ENCODE assay signal across 25 cellular contexts in the genomic region with DNA sequence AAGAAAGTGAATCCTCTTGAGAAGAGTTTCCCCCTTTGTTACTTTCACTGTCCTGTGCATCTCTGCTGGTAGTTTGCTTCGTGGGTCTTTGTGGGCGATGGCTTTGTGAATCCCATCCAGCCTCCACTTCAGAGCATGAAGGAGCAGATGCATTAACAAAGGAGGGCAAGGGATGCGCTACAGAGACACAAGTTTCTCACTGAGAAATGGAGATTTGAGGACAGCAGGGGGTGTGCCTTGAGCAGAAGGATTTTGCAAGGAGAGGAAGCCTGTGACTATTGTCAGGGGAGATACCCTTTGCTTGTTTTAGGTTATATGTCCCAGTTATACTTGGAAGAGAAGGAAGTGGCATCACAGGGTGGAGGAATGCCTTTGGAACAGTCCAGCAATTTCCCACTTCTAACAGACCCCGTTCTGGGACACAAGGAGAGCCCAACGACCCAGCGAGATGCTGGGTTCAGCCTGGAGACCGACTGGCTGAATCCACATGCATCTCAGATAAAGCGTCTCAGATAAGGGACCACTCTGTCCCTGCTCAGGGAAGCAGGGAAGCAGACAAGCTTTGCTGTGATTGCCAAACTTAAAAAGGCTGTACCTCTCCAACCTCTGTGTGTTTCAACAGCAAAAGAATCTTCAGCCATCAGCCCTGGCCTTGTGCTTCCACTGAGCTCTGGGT.
DNase-seq lines count a peak whose midpoint lies in the region; ATAC-seq and TF ChIP-seq lines count a peak whose summit lies in the region.
"Had no signal": no experiment of that assay in that cellular context is flagged by ENCODE, and none has a peak within 500 bp of the region (broad histone marks: within the 10 kb centered on the region; RNA-seq: fewer than 3 reads in every experiment).

No MANE protein-coding gene starts in this region.

- H2BK5ac ChIP-seq in mesendoderm (ENCODE audit: low read length) = no peak overlapping the region

- TF ChIP-seq CTCF in KMS-11 (conservative IDR thresholded peaks at IDR 0.05; ENCODE audit: low read depth, low read length) (no peak), omental fat pad (IDR thresholded peaks at IDR 0.05) (no peak)

- no peak for DNase-seq in CD4-positive, CD25-positive, alpha-beta regulatory T cell
- DNase-seq in mesendoderm (peak; percentile 89), omental fat pad (ENCODE audit: low spot score) (no peak), NCI-H2029 treated with DMSO at 0.1 percent for 48 hours (lab: John Stamatoyannopoulos, UW) (no peak)
- no peak for DNase-seq in activated CD4-positive, alpha-beta T cell treated with anti-CD3 and anti-CD28 coated beads, Interleukin-2, amount 50 U/mL, for 48 hours
- DNase-seq in stimulated activated CD4-positive, alpha-beta T cell treated with anti-CD3 and anti-CD28 coated beads, Interleukin-15, amount 100 ng/mL, for 24 hours = no peak
- DNase-seq: AML-193, Calu3, GM23248, HFFc6, KBM-7, NCI-H1092 treated with DMSO at 0.1 percent for 48 hours, NCI-H1436, NCI-H187, NCI-H2227 treated with DMSO at 0.1 percent for 48 hours, NCI-H69, SHP77, T-cell had no signal

- H3K4me1 Mint-ChIP-seq in CD4-positive, CD25-positive, alpha-beta regulatory T cell = peaks cover 27 to 71% (median 32%) of the 10 kb centered on the region in 4 donors
- peaks cover 11% of the 10 kb centered on the region for H3K4me1 Mint-ChIP-seq in dendritic cell treated with granulocyte-macrophage colony-stimulating factor and Interleukin-4, amounts not matched to agents 40 ng/mL and 50 ng/mL, for 4 days (ENCODE audit: low read depth)

- H3K4me3 Mint-ChIP-seq in CD4-positive, CD25-positive, alpha-beta regulatory T cell = no peak overlapping the region
- H3K4me3 Mint-ChIP-seq in dendritic cell treated with granulocyte-macrophage colony-stimulating factor and Interleukin-4, amounts not matched to agents 40 ng/mL and 50 ng/mL, for 4 days = no peak overlapping the region
- H3K4me3 Mint-ChIP-seq: HFFc6, T-cell had no signal

- H3K36me3 ChIP-seq in CD4-positive, CD25-positive, alpha-beta regulatory T cell (ENCODE audit: control insufficient read depth, insufficient read depth, low read length) = no peaks in the 10 kb centered on the region
- H3K36me3 ChIP-seq in KMS-11 (ENCODE audit: insufficient read depth) (no peaks in the 10 kb centered on the region), mesendoderm (ENCODE audit: control insufficient read depth, insufficient read depth, low read length) (no peaks in the 10 kb centered on the region)
- H3K36me3 ChIP-seq: HAP-1 had no signal

- peak overlapping the region; percentile 8; the same call in 1 of the 2 replicates for H3K4me2 ChIP-seq in KMS-11
- no peak overlapping the region for H3K4me2 ChIP-seq in mesendoderm (ENCODE audit: low read length)
- H3K4me2 ChIP-seq: A549 had no signal

- no peak overlapping the region for H2BK15ac ChIP-seq in mesendoderm (replicated peaks; ENCODE audit: low read depth)

- peaks cover 23% of the 10 kb centered on the region for H3K4me1 ChIP-seq in CD4-positive, CD25-positive, alpha-beta regulatory T cell (ENCODE audit: control insufficient read depth, insufficient read depth, low read length, poor library complexity, severe bottlenecking)
- H3K4me1 ChIP-seq in KMS-11 (ENCODE audit: low read depth, poor library complexity, severe bottlenecking) = peaks cover 66% of the 10 kb centered on the region
- H3K4me1 ChIP-seq in mesendoderm (ENCODE audit: control insufficient read depth, low read depth, low read length) = peaks cover 8% of the 10 kb centered on the region
- H3K4me1 ChIP-seq: A549, HAP-1 had no signal

- no peaks in the 10 kb centered on the region for H3K27me3 ChIP-seq in CD4-positive, CD25-positive, alpha-beta regulatory T cell (ENCODE audit: control insufficient read depth, insufficient read depth, low read length)
- no peaks in the 10 kb centered on the region for H3K27me3 ChIP-seq in KMS-11 (ENCODE audit: insufficient read depth, low read depth)
- H3K27me3 ChIP-seq in mesendoderm (ENCODE audit: insufficient read depth, low read length, poor library complexity) = no peaks in the 10 kb centered on the region

- H3K27ac Mint-ChIP-seq in CD4-positive, CD25-positive, alpha-beta regulatory T cell = peak overlapping the region in 2 of 3 donors; percentile 51 to 75
- H3K27ac Mint-ChIP-seq in dendritic cell treated with granulocyte-macrophage colony-stimulating factor and Interleukin-4, amounts not matched to agents 40 ng/mL and 50 ng/mL, for 4 days = peak overlapping the region; percentile 15
- H3K27ac Mint-ChIP-seq: HFFc6 had no signal

- WGBS in mesendoderm (ENCODE audit: extremely low coverage, insufficient coverage, low lambda C conversion rate) = no CpG with 5 or more reads among the region's 8 CpGs

- H3K23ac ChIP-seq in mesendoderm (ENCODE audit: low read length) = no peak overlapping the region

- intact Hi-C loops in dendritic cell treated with granulocyte-macrophage colony-stimulating factor and Interleukin-4, amounts not matched to agents 40 ng/mL and 50 ng/mL, for 4 days (cut with micrococcal nuclease) = no loop called here

- no peak overlapping the region for H3K9ac ChIP-seq in KMS-11
- H3K9ac ChIP-seq in mesendoderm (ENCODE audit: low read length) = no peak overlapping the region
- H3K9ac ChIP-seq: GM23248 had no signal

- no peaks in the 10 kb centered on the region for H3K27me3 Mint-ChIP-seq in CD4-positive, CD25-positive, alpha-beta regulatory T cell
- no peaks in the 10 kb centered on the region for H3K27me3 Mint-ChIP-seq in dendritic cell treated with granulocyte-macrophage colony-stimulating factor and Interleukin-4, amounts not matched to agents 40 ng/mL and 50 ng/mL, for 4 days
- H3K27me3 Mint-ChIP-seq: T-cell had no signal

- no peak overlapping the region for H3K27ac ChIP-seq in CD4-positive, CD25-positive, alpha-beta regulatory T cell (ENCODE audit: insufficient read depth, low read length, poor library complexity, severe bottlenecking)
- H3K27ac ChIP-seq in KMS-11 (peak overlapping the region; percentile 11; the same call in 1 of the 2 replicates), mesendoderm (ENCODE audit: low read depth, low read length) (no peak overlapping the region)
- H3K27ac ChIP-seq: A549, C4-2B, GM23248, RWPE1 had no signal

- H4K8ac ChIP-seq in mesendoderm (ENCODE audit: low read depth, low read length) = no peak overlapping the region

- no peaks in the 10 kb centered on the region for H3K9me3 ChIP-seq in CD4-positive, CD25-positive, alpha-beta regulatory T cell (ENCODE audit: control insufficient read depth in 2 of 2, low read length in 2 of 2)
- H3K9me3 ChIP-seq: A549, HAP-1 had no signal

- no peaks in the 10 kb centered on the region for H3K79me1 ChIP-seq in mesendoderm (ENCODE audit: low read length)

- no peak overlapping the region for H4K5ac ChIP-seq in mesendoderm (ENCODE audit: low read length)

- 0 out of 2 replicates have a peak overlapping the region, but pooled peaks have one; percentile 19 for H2AFZ ChIP-seq in KMS-11 (ENCODE audit: low read depth)
- H2AFZ ChIP-seq: GM23248 had no signal

- no peak overlapping the region for H3K4me3 ChIP-seq in CD4-positive, CD25-positive, alpha-beta regulatory T cell (ENCODE audit: low read depth, low read length)
- H3K4me3 ChIP-seq in KMS-11 (IDR thresholded peaks at IDR 0.05; ENCODE audit: insufficient read depth, low read depth, low read length) = no peak overlapping the region
- no peak overlapping the region for H3K4me3 ChIP-seq in mesendoderm (ENCODE audit: low read length)
- H3K4me3 ChIP-seq: A549, GM23248, HAP-1 had no signal

- H3K79me2 ChIP-seq in KMS-11 (ENCODE audit: insufficient read depth, low read depth) (no peaks in the 10 kb centered on the region), mesendoderm (ENCODE audit: control insufficient read depth, insufficient read depth, low read length) (no peaks in the 10 kb centered on the region)

- H3K4ac ChIP-seq in mesendoderm (ENCODE audit: low read depth, low read length) = no peak overlapping the region

- no peak for ATAC-seq in CD4-positive, CD25-positive, alpha-beta regulatory T cell (ENCODE audit: low read depth in 2 of 2)
- ATAC-seq in omental fat pad (ENCODE audit: low FRiP score) = no peak
- ATAC-seq: A549, Panc1, T-cell had no signal

- H3K56ac ChIP-seq in mesendoderm (ENCODE audit: low read length) = no peak overlapping the region

- H4K20me1 ChIP-seq in KMS-11 (ENCODE audit: insufficient read depth) = no peaks in the 10 kb centered on the region

- no peak overlapping the region for H2BK120ac ChIP-seq in mesendoderm (ENCODE audit: low read depth, low read length)

- H3K36me3 Mint-ChIP-seq in CD4-positive, CD25-positive, alpha-beta regulatory T cell = peaks cover 6% of the 10 kb centered on the region
- H3K36me3 Mint-ChIP-seq in dendritic cell treated with granulocyte-macrophage colony-stimulating factor and Interleukin-4, amounts not matched to agents 40 ng/mL and 50 ng/mL, for 4 days (ENCODE audit: low read depth) = no peaks in the 10 kb centered on the region

- H3K18ac ChIP-seq in mesendoderm (ENCODE audit: low read length) = no peak overlapping the region

- H3K9me3 Mint-ChIP-seq in CD4-positive, CD25-positive, alpha-beta regulatory T cell = peaks cover 0 to 3% (median 0%) of the 10 kb centered on the region in 7 donors
- no peaks in the 10 kb centered on the region for H3K9me3 Mint-ChIP-seq in dendritic cell treated with granulocyte-macrophage colony-stimulating factor and Interleukin-4, amounts not matched to agents 40 ng/mL and 50 ng/mL, for 4 days
- H3K9me3 Mint-ChIP-seq: HFFc6 had no signal

- H2AK5ac ChIP-seq in mesendoderm (ENCODE audit: low read length) = no peak overlapping the region
